In the genomic region with DNA sequence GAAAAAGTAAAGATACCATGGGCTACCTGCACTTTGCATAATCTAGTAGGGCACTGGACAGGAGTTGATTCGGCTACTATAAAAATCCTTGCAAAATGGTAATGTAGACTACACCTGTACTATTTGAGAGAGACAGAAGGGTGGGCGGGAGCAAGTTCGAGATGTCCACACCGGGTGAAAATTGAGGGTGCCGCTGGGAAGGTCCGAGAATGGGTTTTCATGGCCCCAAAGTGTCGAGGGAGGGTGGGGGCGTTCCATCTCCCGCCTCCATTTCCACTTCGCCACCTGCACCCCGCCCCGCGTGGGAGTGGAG, we compare ENCODE assay signal across 8 cellular contexts. TPM values are rescaled to one million over a fixed set of nuclear protein-coding genes. Genes with fewer than 3 reads are reported as not detected.
DNase-seq lines count a peak whose midpoint lies in the region; ATAC-seq and TF ChIP-seq lines count a peak whose summit lies in the region.

No MANE protein-coding gene starts in this region.

- TF ChIP-seq POLR2A in spleen (IDR thresholded peaks at IDR 0.05): no peak

- intact Hi-C loops in spleen (cut with DNase I; ENCODE audit: low total_unique reads): no loop called here

- ATAC-seq in T-cell (replicated peaks in 1 of 4): no peak

- CTCF ChIA-PET in T-cell (lab: Charles Lee): interaction anchor here in 1 of 2 donors (0.5 kb wide), 1 partner anchor 283 kb away, joined by 3 read pairs; no protein-coding TSS in a partner anchor

- H3K36me3 ChIP-seq in ACC112 (ENCODE audit: insufficient read depth, low read length) (peaks cover 13% of the 10 kb centered on the region), GM23248 (ENCODE audit: low read depth) (peaks cover 4% of the 10 kb centered on the region; the same call in 1 of the 2 replicates), spleen (peaks cover 0 to 27% (median 3%) of the 10 kb centered on the region in 6 donors)

- H3K79me2 ChIP-seq in ACC112 (ENCODE audit: control insufficient read depth, insufficient read depth, low read length, unreplicated experiment) (peaks cover 55% of the 10 kb centered on the region), GM23248 (ENCODE audit: insufficient read depth) (peaks cover 62% of the 10 kb centered on the region)

- DNase-seq in GM23248: no peak
- no peak for DNase-seq in T-cell
- DNase-seq in glutamatergic neuron: no peak
- no peak for DNase-seq in spleen
- DNase-seq in NCI-H1694 treated with DMSO at 0.1 percent for 48 hours (lab: John Stamatoyannopoulos, UW): no peak
- DNase-seq in KBM-7: no peak
- no peak for DNase-seq in islet precursor cell

- 1 to 2% methylated on average over 13 of the region's 13 CpGs for WGBS in GM23248 (ENCODE audit: low coverage in 1 of 2, low lambda C conversion rate in 2 of 2, missing lambda C conversion rate in 2 of 2), 2 experiments
- WGBS in spleen, 5 donors: 0 to 2% (median 0%) methylated on average over 13 of the region's 13 CpGs

- no peaks in the 10 kb centered on the region for H3F3A ChIP-seq in GM23248 (ENCODE audit: insufficient read depth)

- peaks cover 0 to 1% of the 10 kb centered on the region in 2 donors for H3K27me3 Mint-ChIP-seq in T-cell
- peaks cover 2% of the 10 kb centered on the region for H3K27me3 Mint-ChIP-seq in glutamatergic neuron (ENCODE audit: unreplicated experiment)

- H3K4me3 Mint-ChIP-seq in T-cell (peak overlapping the region; percentile 86 to 98 (median 94)), glutamatergic neuron (ENCODE audit: unreplicated experiment) (peak overlapping the region; percentile 98)

- H3K36me3 Mint-ChIP-seq in T-cell: peaks cover 7% of the 10 kb centered on the region
- H3K36me3 Mint-ChIP-seq in glutamatergic neuron (ENCODE audit: unreplicated experiment): peaks cover 4% of the 10 kb centered on the region

- peak overlapping the region; percentile 96 for H3K9ac ChIP-seq in GM23248

- H3K9me3 ChIP-seq in GM23248 (ENCODE audit: low read depth) (no peaks in the 10 kb centered on the region), spleen (no peaks in the 10 kb centered on the region)

- H3K4me3 ChIP-seq in ACC112 (ENCODE audit: low read depth, low read length): peak overlapping the region; percentile 98
- H3K4me3 ChIP-seq in GM23248: peak overlapping the region; percentile 90
- H3K4me3 ChIP-seq in spleen: peak overlapping the region; percentile 76 to 95 (median 85)

- H3K27ac Mint-ChIP-seq in T-cell (peak overlapping the region; percentile 89 to 93), glutamatergic neuron (ENCODE audit: unreplicated experiment) (peak overlapping the region; percentile 90)

- no peaks in the 10 kb centered on the region for H3K9me2 ChIP-seq in GM23248 (ENCODE audit: insufficient read depth)

- H3K4me1 ChIP-seq in ACC112 (ENCODE audit: control insufficient read depth, insufficient read depth, low read length, unreplicated experiment) (peaks cover 14% of the 10 kb centered on the region), GM23248 (ENCODE audit: insufficient read depth) (0 out of 2 replicates have a peak, but pooled peaks cover 4% of the 10 kb centered on the region), spleen (peaks cover 5 to 62% (median 49%) of the 10 kb centered on the region in 6 donors)

- H2AFZ ChIP-seq in ACC112 (ENCODE audit: low read length, unreplicated experiment) (peak overlapping the region; percentile 99), GM23248 (peak overlapping the region; percentile 89)

- H3K9me3 Mint-ChIP-seq in T-cell (no peaks in the 10 kb centered on the region), glutamatergic neuron (ENCODE audit: unreplicated experiment) (no peaks in the 10 kb centered on the region)

- peak overlapping the region; percentile 99 for H3K4me2 ChIP-seq in GM23248 (ENCODE audit: unreplicated experiment)

- no peaks in the 10 kb centered on the region for H4K20me1 ChIP-seq in GM23248 (ENCODE audit: insufficient read depth)

- TF ChIP-seq CTCF in glutamatergic neuron (IDR thresholded peaks at IDR 0.05; ENCODE audit: partially characterized antibody, unreplicated experiment): no peak
- no peak for TF ChIP-seq CTCF in spleen (IDR thresholded peaks at IDR 0.05 in 8 of 11, conservative IDR thresholded peaks at IDR 0.05 in 3 of 11)

- H3K27ac ChIP-seq in ACC112 (ENCODE audit: low read depth, low read length): peak overlapping the region; percentile 78
- peak overlapping the region; percentile 58 for H3K27ac ChIP-seq in GM23248
- H3K27ac ChIP-seq in spleen: peak overlapping the region; percentile 96 to 99 (median 98)

- H3K4me1 Mint-ChIP-seq in T-cell (peaks cover 23 to 38% (median 36%) of the 10 kb centered on the region in 3 donors), glutamatergic neuron (ENCODE audit: low read depth, unreplicated experiment) (no peaks in the 10 kb centered on the region)

- H3K27me3 ChIP-seq in ACC112 (ENCODE audit: insufficient read depth, low read length): no peaks in the 10 kb centered on the region
- H3K27me3 ChIP-seq in GM23248 (replicated peaks; ENCODE audit: insufficient read depth): no peaks in the 10 kb centered on the region
- no peaks in the 10 kb centered on the region for H3K27me3 ChIP-seq in spleen (replicated peaks in 1 of 7)

- POLR2A ChIA-PET in T-cell (lab: Charles Lee): interaction anchor here in 1 of 2 donors (0.5 kb wide), 1 partner anchor 773 kb away, joined by 4 read pairs; no protein-coding TSS in a partner anchor

- in situ Hi-C loops in GM23248 (cut with MboI): no loop called here
- in situ Hi-C loops in KBM-7 (cut with MboI; ENCODE audit: low pct_unique_long_range_greater_than_20kb, low sequenced_read_pairs): no loop called here

RNA-seq across cellular contexts. Expression of a gene that starts 0.6 kb away (rescaled TPM):
- 213 and 287 TPM in 2 replicates for total RNA-seq in GM23248 (2014; rRNA removed; shearing (Covaris generic))
- polyA plus RNA-seq in GM23248 (2016; fragmentation: Nextera tagmentation; extraction: Ambion mirVana) (187 and 191 TPM in 2 replicates), spleen (10 to 100 TPM; 23.0 to 54.4 (median 43.4) TPM)
- total RNA-seq in T-cell (10 to 100 TPM; 63.4 to 69.1 (median 64.6) TPM), glutamatergic neuron (ENCODE audit: unreplicated experiment) (71.3 TPM), spleen (100 to 1,000 TPM in 4 of 7 donors, 10 to 100 TPM in 3; 80.4 to 201 (median 104) TPM)
